In genomic region chr14:105075364-105076295, GRCh38 we compare ENCODE assay signal across 1 cellular context.
TF ChIP-seq lines count a peak whose summit lies in the region.

No MANE protein-coding gene starts in this region.

TF ChIP-seq in WTC11, 78 proteins besides CTCF, POLR2A, EP300 and RAD21 (continued from another document):
- no peak for TF ChIP-seq ZNF532 (CRISPR knock-in tag; IDR thresholded peaks at IDR 0.05; ENCODE audit: borderline replicate concordance)
